Comparison of ENCODE assay signal across 17 cellular contexts in genomic region chr3:123661973-123662372, GRCh38.
DNase-seq lines count a peak whose midpoint lies in the region; ATAC-seq and TF ChIP-seq lines count a peak whose summit lies in the region.
"Had no signal": no experiment of that assay in that cellular context is flagged by ENCODE, and none has a peak within 500 bp of the region (broad histone marks: within the 10 kb centered on the region; RNA-seq: fewer than 3 reads in every experiment).

No MANE protein-coding gene starts in this region.

- H3K9me3 ChIP-seq in BLaER1 (peaks cover 13% of the 10 kb centered on the region), lower lobe of right lung (no peaks in the 10 kb centered on the region), spleen (peaks cover 0 to 3% (median 0%) of the 10 kb centered on the region in 8 donors)

- intact Hi-C loops in lower lobe of right lung (cut with DNase I) = no loop called here
- intact Hi-C loops in spleen (cut with DNase I; ENCODE audit: low total_unique reads) = no loop called here

- H3K27me3 ChIP-seq in BLaER1 = no peaks in the 10 kb centered on the region
- H3K27me3 ChIP-seq in lower lobe of right lung (ENCODE audit: low read depth) = no peaks in the 10 kb centered on the region
- no peaks in the 10 kb centered on the region for H3K27me3 ChIP-seq in spleen (replicated peaks in 1 of 7)

- no peaks in the 10 kb centered on the region for H4K20me1 ChIP-seq in BLaER1

- H3K27ac ChIP-seq in BLaER1 (no peak overlapping the region; the same call in 1 of the 2 replicates), caudate nucleus (ENCODE audit: low read depth, low read length) (peak overlapping the region; percentile 78), lower lobe of right lung (peak overlapping the region; percentile 68), spleen (peak overlapping the region in 7 of 8 donors; percentile 55 to 76 (median 65))
- H3K27ac ChIP-seq: cardiac muscle cell had no signal

- ATAC-seq in lower lobe of right lung = peak; percentile 23 to 46
- ATAC-seq in HG03469 (IDR thresholded peaks at IDR 0.05; ENCODE audit: unreplicated experiment) = no peak

- WGBS in spleen, 5 donors = 64 to 82% (median 73%) methylated on average over 1 of the region's 1 CpG

- DNase-seq in caudate nucleus (lab: John Stamatoyannopoulos, UW) (no peak), lower lobe of right lung (no peak), spleen (no peak), NCI-H524 treated with DMSO at 0.1 percent for 48 hours (lab: John Stamatoyannopoulos, UW) (no peak), NCI-H2227 treated with DMSO at 0.1 percent for 48 hours (lab: John Stamatoyannopoulos, UW) (no peak)
- no peak for DNase-seq in activated CD4-positive, alpha-beta T cell treated with anti-CD3 and anti-CD28 coated beads, Interleukin-2, amount 50 U/mL, for 48 hours
- DNase-seq: ACHN; activated CD4-positive, alpha-beta T cell treated with anti-CD3 and anti-CD28 coated beads for 4 hours; activated naive CD4-positive, alpha-beta T cell treated with anti-CD3 and anti-CD28 coated beads, Interleukin-2, amount 50 U/mL, for 16 hours; H9; NCI-H1417 treated with DMSO at 0.1 percent for 48 hours; NCI-H345; small intestine; T-helper 9 cell had no signal

- TF ChIP-seq POLR2A in spleen (IDR thresholded peaks at IDR 0.05) = no peak

- peak overlapping the region; percentile 56 for H3K4me2 ChIP-seq in BLaER1

- H3K4me1 ChIP-seq in BLaER1 (peaks cover 77% of the 10 kb centered on the region), lower lobe of right lung (peaks cover 61% of the 10 kb centered on the region), spleen (peaks cover 0 to 57% (median 21%) of the 10 kb centered on the region in 6 donors)

- no peak for TF ChIP-seq CTCF in lower lobe of right lung (IDR thresholded peaks at IDR 0.05)
- no peak for TF ChIP-seq CTCF in spleen (IDR thresholded peaks at IDR 0.05 in 8 of 11, conservative IDR thresholded peaks at IDR 0.05 in 3 of 11)

- H3K4me3 ChIP-seq in BLaER1 = no peak overlapping the region
- H3K4me3 ChIP-seq in lower lobe of right lung = no peak overlapping the region
- H3K4me3 ChIP-seq in spleen = no peak overlapping the region
- H3K4me3 ChIP-seq: cardiac muscle cell had no signal

- no peak overlapping the region for H3K9ac ChIP-seq in BLaER1

- H3K36me3 ChIP-seq in BLaER1 (peaks cover 88% of the 10 kb centered on the region), lower lobe of right lung (peaks cover 40% of the 10 kb centered on the region), spleen (peaks cover 0 to 52% (median 3%) of the 10 kb centered on the region in 6 donors)
- H3K36me3 ChIP-seq: cardiac muscle cell had no signal
